1 cellular context compared by ENCODE assay signal in the genomic region with DNA sequence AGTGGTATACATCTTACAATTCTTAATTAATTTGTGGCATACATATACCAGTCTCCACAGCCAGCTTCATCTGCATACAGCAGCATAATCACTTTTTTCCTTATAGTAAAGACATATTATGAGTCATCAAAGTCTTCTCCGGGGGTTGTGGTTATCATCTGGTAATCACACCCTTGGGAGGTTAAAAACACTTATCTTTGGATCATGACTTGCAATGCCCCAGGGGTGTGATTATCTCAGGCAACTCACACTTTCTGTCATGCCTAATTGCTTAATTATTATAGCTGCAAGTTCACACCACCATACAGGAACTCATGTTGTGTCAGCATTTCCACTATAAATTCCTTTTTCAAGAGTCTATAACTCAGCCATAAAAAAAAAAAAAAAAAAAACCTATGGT.
TF ChIP-seq lines count a peak whose summit lies in the region.

No MANE protein-coding gene starts in this region.

TF ChIP-seq in K562, 482 proteins besides CTCF, POLR2A, EP300 and RAD21 (continued from another document and continues in another):
- TF ChIP-seq, protein P1, sequence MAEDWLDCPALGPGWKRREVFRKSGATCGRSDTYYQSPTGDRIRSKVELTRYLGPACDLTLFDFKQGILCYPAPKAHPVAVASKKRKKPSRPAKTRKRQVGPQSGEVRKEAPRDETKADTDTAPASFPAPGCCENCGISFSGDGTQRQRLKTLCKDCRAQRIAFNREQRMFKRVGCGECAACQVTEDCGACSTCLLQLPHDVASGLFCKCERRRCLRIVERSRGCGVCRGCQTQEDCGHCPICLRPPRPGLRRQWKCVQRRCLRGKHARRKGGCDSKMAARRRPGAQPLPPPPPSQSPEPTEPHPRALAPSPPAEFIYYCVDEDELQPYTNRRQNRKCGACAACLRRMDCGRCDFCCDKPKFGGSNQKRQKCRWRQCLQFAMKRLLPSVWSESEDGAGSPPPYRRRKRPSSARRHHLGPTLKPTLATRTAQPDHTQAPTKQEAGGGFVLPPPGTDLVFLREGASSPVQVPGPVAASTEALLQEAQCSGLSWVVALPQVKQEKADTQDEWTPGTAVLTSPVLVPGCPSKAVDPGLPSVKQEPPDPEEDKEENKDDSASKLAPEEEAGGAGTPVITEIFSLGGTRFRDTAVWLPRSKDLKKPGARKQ (CRISPR knock-in tag; IDR thresholded peaks at IDR 0.05), result no peak
- no peak for TF ChIP-seq TAF1 (IDR thresholded peaks at IDR 0.05; ENCODE audit: control insufficient read depth, extremely low read depth, insufficient read depth, low read length, severe bottlenecking)
- TF ChIP-seq DPF2 (IDR thresholded peaks at IDR 0.05), result peak; percentile 91
- no peak for TF ChIP-seq ZSCAN29 (IDR thresholded peaks at IDR 0.05)
- TF ChIP-seq, protein P2, sequence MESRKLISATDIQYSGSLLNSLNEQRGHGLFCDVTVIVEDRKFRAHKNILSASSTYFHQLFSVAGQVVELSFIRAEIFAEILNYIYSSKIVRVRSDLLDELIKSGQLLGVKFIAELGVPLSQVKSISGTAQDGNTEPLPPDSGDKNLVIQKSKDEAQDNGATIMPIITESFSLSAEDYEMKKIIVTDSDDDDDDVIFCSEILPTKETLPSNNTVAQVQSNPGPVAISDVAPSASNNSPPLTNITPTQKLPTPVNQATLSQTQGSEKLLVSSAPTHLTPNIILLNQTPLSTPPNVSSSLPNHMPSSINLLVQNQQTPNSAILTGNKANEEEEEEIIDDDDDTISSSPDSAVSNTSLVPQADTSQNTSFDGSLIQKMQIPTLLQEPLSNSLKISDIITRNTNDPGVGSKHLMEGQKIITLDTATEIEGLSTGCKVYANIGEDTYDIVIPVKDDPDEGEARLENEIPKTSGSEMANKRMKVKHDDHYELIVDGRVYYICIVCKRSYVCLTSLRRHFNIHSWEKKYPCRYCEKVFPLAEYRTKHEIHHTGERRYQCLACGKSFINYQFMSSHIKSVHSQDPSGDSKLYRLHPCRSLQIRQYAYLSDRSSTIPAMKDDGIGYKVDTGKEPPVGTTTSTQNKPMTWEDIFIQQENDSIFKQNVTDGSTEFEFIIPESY (CRISPR knock-in tag; IDR thresholded peaks at IDR 0.05), result no peak
- TF ChIP-seq, protein P3, sequence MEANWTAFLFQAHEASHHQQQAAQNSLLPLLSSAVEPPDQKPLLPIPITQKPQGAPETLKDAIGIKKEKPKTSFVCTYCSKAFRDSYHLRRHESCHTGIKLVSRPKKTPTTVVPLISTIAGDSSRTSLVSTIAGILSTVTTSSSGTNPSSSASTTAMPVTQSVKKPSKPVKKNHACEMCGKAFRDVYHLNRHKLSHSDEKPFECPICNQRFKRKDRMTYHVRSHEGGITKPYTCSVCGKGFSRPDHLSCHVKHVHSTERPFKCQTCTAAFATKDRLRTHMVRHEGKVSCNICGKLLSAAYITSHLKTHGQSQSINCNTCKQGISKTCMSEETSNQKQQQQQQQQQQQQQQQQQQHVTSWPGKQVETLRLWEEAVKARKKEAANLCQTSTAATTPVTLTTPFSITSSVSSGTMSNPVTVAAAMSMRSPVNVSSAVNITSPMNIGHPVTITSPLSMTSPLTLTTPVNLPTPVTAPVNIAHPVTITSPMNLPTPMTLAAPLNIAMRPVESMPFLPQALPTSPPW (CRISPR knock-in tag; IDR thresholded peaks at IDR 0.05), result peak; percentile 46; the same call in 1 of the 2 replicates
- no peak for TF ChIP-seq GATAD2A (IDR thresholded peaks at IDR 0.05)
- no peak for TF ChIP-seq ARHGAP35 (IDR thresholded peaks at IDR 0.05; ENCODE audit: partially characterized antibody)
- no peak for TF ChIP-seq KAT7 (CRISPR knock-in tag; IDR thresholded peaks at IDR 0.05; ENCODE audit: borderline replicate concordance)
- TF ChIP-seq FIP1L1 (IDR thresholded peaks at IDR 0.05; ENCODE audit: low read depth, low read length, poor library complexity, severe bottlenecking), result no peak
- no peak for TF ChIP-seq MTF1 (CRISPR knock-in tag; IDR thresholded peaks at IDR 0.05; ENCODE audit: borderline replicate concordance)
- TF ChIP-seq EGR1 (conservative IDR thresholded peaks at IDR 0.05), result no peak
- no peak for TF ChIP-seq ZNF3 (CRISPR knock-in tag; IDR thresholded peaks at IDR 0.05)
- TF ChIP-seq, protein P4, sequence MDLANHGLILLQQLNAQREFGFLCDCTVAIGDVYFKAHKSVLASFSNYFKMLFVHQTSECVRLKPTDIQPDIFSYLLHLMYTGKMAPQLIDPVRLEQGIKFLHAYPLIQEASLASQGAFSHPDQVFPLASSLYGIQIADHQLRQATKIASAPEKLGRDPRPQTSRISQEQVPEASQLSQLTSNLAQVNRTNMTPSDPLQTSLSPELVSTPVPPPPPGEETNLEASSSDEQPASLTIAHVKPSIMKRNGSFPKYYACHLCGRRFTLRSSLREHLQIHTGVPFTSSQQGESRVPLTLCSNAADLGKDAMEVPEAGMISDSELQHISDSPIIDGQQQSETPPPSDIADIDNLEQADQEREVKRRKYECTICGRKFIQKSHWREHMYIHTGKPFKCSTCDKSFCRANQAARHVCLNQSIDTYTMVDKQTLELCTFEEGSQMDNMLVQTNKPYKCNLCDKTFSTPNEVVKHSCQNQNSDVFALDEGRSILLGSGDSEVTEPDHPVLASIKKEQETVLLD (IDR thresholded peaks at IDR 0.05), result no peak
- TF ChIP-seq, protein P5, sequence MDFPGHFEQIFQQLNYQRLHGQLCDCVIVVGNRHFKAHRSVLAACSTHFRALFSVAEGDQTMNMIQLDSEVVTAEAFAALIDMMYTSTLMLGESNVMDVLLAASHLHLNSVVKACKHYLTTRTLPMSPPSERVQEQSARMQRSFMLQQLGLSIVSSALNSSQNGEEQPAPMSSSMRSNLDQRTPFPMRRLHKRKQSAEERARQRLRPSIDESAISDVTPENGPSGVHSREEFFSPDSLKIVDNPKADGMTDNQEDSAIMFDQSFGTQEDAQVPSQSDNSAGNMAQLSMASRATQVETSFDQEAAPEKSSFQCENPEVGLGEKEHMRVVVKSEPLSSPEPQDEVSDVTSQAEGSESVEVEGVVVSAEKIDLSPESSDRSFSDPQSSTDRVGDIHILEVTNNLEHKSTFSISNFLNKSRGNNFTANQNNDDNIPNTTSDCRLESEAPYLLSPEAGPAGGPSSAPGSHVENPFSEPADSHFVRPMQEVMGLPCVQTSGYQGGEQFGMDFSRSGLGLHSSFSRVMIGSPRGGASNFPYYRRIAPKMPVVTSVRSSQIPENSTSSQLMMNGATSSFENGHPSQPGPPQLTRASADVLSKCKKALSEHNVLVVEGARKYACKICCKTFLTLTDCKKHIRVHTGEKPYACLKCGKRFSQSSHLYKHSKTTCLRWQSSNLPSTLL (IDR thresholded peaks at IDR 0.05), result no peak
- TF ChIP-seq ELF4 (CRISPR knock-in tag; IDR thresholded peaks at IDR 0.05), result no peak
- TF ChIP-seq RBM39 (optimal IDR thresholded peaks at IDR 0.05; ENCODE audit: low read depth, low read length), result no peak
- TF ChIP-seq SNRNP70 (optimal IDR thresholded peaks at IDR 0.05; ENCODE audit: low read depth, low read length), result no peak
- TF ChIP-seq ZNF75A (CRISPR knock-in tag; IDR thresholded peaks at IDR 0.05), result no peak
- no peak for TF ChIP-seq CHD4 (IDR thresholded peaks at IDR 0.05; ENCODE audit: insufficient read depth, insufficient replicate concordance, low read depth, low read length, poor library complexity, severe bottlenecking)
- no peak for TF ChIP-seq HEY1 (CRISPR knock-in tag; IDR thresholded peaks at IDR 0.05; ENCODE audit: borderline replicate concordance)
- TF ChIP-seq, protein P6, sequence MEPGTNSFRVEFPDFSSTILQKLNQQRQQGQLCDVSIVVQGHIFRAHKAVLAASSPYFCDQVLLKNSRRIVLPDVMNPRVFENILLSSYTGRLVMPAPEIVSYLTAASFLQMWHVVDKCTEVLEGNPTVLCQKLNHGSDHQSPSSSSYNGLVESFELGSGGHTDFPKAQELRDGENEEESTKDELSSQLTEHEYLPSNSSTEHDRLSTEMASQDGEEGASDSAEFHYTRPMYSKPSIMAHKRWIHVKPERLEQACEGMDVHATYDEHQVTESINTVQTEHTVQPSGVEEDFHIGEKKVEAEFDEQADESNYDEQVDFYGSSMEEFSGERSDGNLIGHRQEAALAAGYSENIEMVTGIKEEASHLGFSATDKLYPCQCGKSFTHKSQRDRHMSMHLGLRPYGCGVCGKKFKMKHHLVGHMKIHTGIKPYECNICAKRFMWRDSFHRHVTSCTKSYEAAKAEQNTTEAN (CRISPR knock-in tag; IDR thresholded peaks at IDR 0.05), result no peak
- TF ChIP-seq PRMT5 (CRISPR knock-in tag; IDR thresholded peaks at IDR 0.05), result no peak
- no peak for TF ChIP-seq FOXA3 (CRISPR knock-in tag; conservative IDR thresholded peaks at IDR 0.05 in 1 of 2, IDR thresholded peaks at IDR 0.05 in 1 of 2)
- no peak for TF ChIP-seq ZNF274 (IDR thresholded peaks at IDR 0.05; ENCODE audit: borderline replicate concordance, low read depth, low read length)
- TF ChIP-seq, protein P7, sequence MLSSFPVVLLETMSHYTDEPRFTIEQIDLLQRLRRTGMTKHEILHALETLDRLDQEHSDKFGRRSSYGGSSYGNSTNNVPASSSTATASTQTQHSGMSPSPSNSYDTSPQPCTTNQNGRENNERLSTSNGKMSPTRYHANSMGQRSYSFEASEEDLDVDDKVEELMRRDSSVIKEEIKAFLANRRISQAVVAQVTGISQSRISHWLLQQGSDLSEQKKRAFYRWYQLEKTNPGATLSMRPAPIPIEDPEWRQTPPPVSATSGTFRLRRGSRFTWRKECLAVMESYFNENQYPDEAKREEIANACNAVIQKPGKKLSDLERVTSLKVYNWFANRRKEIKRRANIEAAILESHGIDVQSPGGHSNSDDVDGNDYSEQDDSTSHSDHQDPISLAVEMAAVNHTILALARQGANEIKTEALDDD (IDR thresholded peaks at IDR 0.05), result peak; percentile 71
- TF ChIP-seq, protein P8, sequence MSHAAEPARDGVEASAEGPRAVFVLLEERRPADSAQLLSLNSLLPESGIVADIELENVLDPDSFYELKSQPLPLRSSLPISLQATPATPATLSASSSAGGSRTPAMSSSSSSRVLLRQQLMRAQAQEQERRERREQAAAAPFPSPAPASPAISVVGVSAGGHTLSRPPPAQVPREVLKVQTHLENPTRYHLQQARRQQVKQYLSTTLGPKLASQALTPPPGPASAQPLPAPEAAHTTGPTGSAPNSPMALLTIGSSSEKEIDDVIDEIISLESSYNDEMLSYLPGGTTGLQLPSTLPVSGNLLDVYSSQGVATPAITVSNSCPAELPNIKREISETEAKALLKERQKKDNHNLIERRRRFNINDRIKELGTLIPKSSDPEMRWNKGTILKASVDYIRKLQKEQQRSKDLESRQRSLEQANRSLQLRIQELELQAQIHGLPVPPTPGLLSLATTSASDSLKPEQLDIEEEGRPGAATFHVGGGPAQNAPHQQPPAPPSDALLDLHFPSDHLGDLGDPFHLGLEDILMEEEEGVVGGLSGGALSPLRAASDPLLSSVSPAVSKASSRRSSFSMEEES (CRISPR knock-in tag; IDR thresholded peaks at IDR 0.05), result no peak
- TF ChIP-seq KLF16 (IDR thresholded peaks at IDR 0.05), result peak; percentile 37; the same call in 1 of the 2 replicates
- TF ChIP-seq DIDO1 (tag; IDR thresholded peaks at IDR 0.05; ENCODE audit: low read depth), result no peak
- no peak for TF ChIP-seq NR2C2 (CRISPR knock-in tag; IDR thresholded peaks at IDR 0.05)
- TF ChIP-seq NR2C2 (tag; IDR thresholded peaks at IDR 0.05), result no peak
- no peak for TF ChIP-seq ZNF586 (CRISPR knock-in tag; conservative IDR thresholded peaks at IDR 0.05)
- TF ChIP-seq DACH1 (IDR thresholded peaks at IDR 0.05; ENCODE audit: partially characterized antibody), result peak; percentile 65
- no peak for TF ChIP-seq CEBPB (tag; IDR thresholded peaks at IDR 0.05)
- TF ChIP-seq ZNF444 (CRISPR knock-in tag; IDR thresholded peaks at IDR 0.05), result no peak
- TF ChIP-seq, protein P9, sequence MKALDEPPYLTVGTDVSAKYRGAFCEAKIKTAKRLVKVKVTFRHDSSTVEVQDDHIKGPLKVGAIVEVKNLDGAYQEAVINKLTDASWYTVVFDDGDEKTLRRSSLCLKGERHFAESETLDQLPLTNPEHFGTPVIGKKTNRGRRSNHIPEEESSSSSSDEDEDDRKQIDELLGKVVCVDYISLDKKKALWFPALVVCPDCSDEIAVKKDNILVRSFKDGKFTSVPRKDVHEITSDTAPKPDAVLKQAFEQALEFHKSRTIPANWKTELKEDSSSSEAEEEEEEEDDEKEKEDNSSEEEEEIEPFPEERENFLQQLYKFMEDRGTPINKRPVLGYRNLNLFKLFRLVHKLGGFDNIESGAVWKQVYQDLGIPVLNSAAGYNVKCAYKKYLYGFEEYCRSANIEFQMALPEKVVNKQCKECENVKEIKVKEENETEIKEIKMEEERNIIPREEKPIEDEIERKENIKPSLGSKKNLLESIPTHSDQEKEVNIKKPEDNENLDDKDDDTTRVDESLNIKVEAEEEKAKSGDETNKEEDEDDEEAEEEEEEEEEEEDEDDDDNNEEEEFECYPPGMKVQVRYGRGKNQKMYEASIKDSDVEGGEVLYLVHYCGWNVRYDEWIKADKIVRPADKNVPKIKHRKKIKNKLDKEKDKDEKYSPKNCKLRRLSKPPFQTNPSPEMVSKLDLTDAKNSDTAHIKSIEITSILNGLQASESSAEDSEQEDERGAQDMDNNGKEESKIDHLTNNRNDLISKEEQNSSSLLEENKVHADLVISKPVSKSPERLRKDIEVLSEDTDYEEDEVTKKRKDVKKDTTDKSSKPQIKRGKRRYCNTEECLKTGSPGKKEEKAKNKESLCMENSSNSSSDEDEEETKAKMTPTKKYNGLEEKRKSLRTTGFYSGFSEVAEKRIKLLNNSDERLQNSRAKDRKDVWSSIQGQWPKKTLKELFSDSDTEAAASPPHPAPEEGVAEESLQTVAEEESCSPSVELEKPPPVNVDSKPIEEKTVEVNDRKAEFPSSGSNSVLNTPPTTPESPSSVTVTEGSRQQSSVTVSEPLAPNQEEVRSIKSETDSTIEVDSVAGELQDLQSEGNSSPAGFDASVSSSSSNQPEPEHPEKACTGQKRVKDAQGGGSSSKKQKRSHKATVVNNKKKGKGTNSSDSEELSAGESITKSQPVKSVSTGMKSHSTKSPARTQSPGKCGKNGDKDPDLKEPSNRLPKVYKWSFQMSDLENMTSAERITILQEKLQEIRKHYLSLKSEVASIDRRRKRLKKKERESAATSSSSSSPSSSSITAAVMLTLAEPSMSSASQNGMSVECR (CRISPR knock-in tag; IDR thresholded peaks at IDR 0.05), result no peak
- no peak for TF ChIP-seq ZNF41 (CRISPR knock-in tag; conservative IDR thresholded peaks at IDR 0.05)
- no peak for TF ChIP-seq POLR3G (IDR thresholded peaks at IDR 0.05; ENCODE audit: extremely low read depth, insufficient read length, insufficient replicate concordance)
- no peak for TF ChIP-seq SETDB1 (IDR thresholded peaks at IDR 0.05; ENCODE audit: low read length)
- TF ChIP-seq, protein P10, sequence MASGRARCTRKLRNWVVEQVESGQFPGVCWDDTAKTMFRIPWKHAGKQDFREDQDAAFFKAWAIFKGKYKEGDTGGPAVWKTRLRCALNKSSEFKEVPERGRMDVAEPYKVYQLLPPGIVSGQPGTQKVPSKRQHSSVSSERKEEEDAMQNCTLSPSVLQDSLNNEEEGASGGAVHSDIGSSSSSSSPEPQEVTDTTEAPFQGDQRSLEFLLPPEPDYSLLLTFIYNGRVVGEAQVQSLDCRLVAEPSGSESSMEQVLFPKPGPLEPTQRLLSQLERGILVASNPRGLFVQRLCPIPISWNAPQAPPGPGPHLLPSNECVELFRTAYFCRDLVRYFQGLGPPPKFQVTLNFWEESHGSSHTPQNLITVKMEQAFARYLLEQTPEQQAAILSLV (tag; IDR thresholded peaks at IDR 0.05), result no peak
- no peak for TF ChIP-seq ZFP1 (CRISPR knock-in tag; IDR thresholded peaks at IDR 0.05)
